In the genomic region with DNA sequence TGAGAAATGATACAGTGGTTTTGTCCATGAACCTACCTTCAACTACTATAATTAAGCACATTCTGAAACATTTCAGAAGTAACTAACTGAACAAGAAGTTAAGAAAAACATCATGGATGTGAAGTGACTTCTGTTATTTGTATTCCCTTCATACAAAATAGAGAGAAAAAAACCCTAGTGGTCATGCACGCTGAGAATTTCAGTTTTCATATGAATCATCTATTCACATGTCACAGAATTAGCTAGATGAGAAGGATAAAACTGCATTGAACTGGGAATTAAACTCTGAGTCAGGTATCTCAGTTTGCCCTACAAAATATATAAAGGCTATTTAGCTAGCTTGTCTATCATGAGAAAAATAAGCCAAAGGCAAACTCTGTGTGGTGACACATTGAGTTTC, we compare ENCODE assay signal across 18 cellular contexts.
A peak's percentile ranks its signal among the peaks of the same experiment; 100 is the strongest.
DNase-seq lines count a peak whose midpoint lies in the region; ATAC-seq, FAIRE-seq and TF ChIP-seq lines count a peak whose summit lies in the region.
"Had no signal": no experiment of that assay in that cellular context is flagged by ENCODE, and none has a peak within 500 bp of the region (broad histone marks: within the 10 kb centered on the region; RNA-seq: fewer than 3 reads in every experiment).

No MANE protein-coding gene starts in this region.

- H3K4me1 ChIP-seq in GM12878 (ENCODE audit: control insufficient read depth, insufficient read depth, low read length) (no peaks in the 10 kb centered on the region), A673 (ENCODE audit: insufficient read depth, low read length, poor library complexity, severe bottlenecking) (no peaks in the 10 kb centered on the region), PC-9 (replicated peaks; ENCODE audit: insufficient read depth) (no peaks in the 10 kb centered on the region)
- H3K4me1 ChIP-seq: left ventricle myocardium inferior, suprapubic skin had no signal

- H3F3A ChIP-seq in PC-9 (ENCODE audit: insufficient read depth, low read depth): no peaks in the 10 kb centered on the region

- 0% methylated on average over 1 of the region's 1 CpG for WGBS in GM12878 (ENCODE audit: insufficient coverage, insufficient replicate concordance, low lambda C conversion rate, missing lambda C conversion rate)

- H3K9me2 ChIP-seq in PC-9 (ENCODE audit: insufficient read depth): no peaks in the 10 kb centered on the region

- H3K27me3 ChIP-seq in GM12878 (replicated peaks in 1 of 2; ENCODE audit: control insufficient read depth in 2 of 2, insufficient read depth in 2 of 2, low read length in 1 of 2) (no peaks in the 10 kb centered on the region), A673 (replicated peaks; ENCODE audit: insufficient read depth, low read depth, low read length, poor library complexity) (no peaks in the 10 kb centered on the region), PC-9 (ENCODE audit: insufficient read depth, low read depth) (no peaks in the 10 kb centered on the region)
- H3K27me3 ChIP-seq: hepatocyte, suprapubic skin had no signal

- RAD21 ChIA-PET in GM12878 (lab: Charles Lee; ENCODE audit: unreplicated experiment): no interaction called here

- no peak overlapping the region for H2AFZ ChIP-seq in GM12878 (ENCODE audit: control insufficient read depth, low read depth, low read length)
- H2AFZ ChIP-seq in PC-9: no peak overlapping the region
- H2AFZ ChIP-seq: hepatocyte had no signal

- ATAC-seq in GM19023 (IDR thresholded peaks at IDR 0.05; ENCODE audit: unreplicated experiment): peak; percentile 70
- peak; percentile 57 for ATAC-seq in GM21825 (IDR thresholded peaks at IDR 0.05; ENCODE audit: unreplicated experiment)
- ATAC-seq in HG03097 (IDR thresholded peaks at IDR 0.05; ENCODE audit: low FRiP score, unreplicated experiment): peak; percentile 54
- ATAC-seq in GM12878: peak; percentile 86
- ATAC-seq: activated naive CD8-positive, alpha-beta T cell treated with anti-CD3 and anti-CD28 coated beads, Interleukin-2, amount 50 U/mL, for 24 hours; natural killer cell treated with Interleukin-12 subunit alpha and Interleukin-12 subunit beta and Interleukin-15 and Interleukin-18, amount 100 ng/mL, for 72 hours; WTC11 had no signal

- peak in 1 of 2 experiments; percentile 27; a peak in 1 of 4 replicates for TF ChIP-seq EP300 in GM12878 (IDR thresholded peaks at IDR 0.05; ENCODE audit: borderline replicate concordance in 1 of 2, control insufficient read depth in 1 of 2, low read depth in 2 of 2, low read length in 2 of 2)

- H3K36me3 ChIP-seq in GM12878 (ENCODE audit: control insufficient read depth in 2 of 2, insufficient read depth in 2 of 2, low read length in 1 of 2) (no peaks in the 10 kb centered on the region), A673 (ENCODE audit: insufficient read depth, low read length, poor library complexity, severe bottlenecking) (no peaks in the 10 kb centered on the region), PC-9 (ENCODE audit: low read depth) (no peaks in the 10 kb centered on the region)
- H3K36me3 ChIP-seq: left ventricle myocardium inferior, suprapubic skin had no signal

- intact Hi-C loops in GM12878 (cut with micrococcal nuclease; ENCODE audit: unreplicated experiment) (no loop called here), A673 (cut with micrococcal nuclease; ENCODE audit: unreplicated experiment) (no loop called here), PC-9 (cut with micrococcal nuclease; ENCODE audit: unreplicated experiment) (no loop called here)

- no peak for TF ChIP-seq POLR2A in GM12878 (IDR thresholded peaks at IDR 0.05; ENCODE audit: low read depth, low read length)

- in situ Hi-C loops in GM12878 (cut with MboI): no loop called here

- no peak overlapping the region for H3K27ac ChIP-seq in GM12878 (ENCODE audit: control insufficient read depth, insufficient read depth)
- no peak overlapping the region for H3K27ac ChIP-seq in A673 (ENCODE audit: low read depth, low read length, poor library complexity, severe bottlenecking)
- no peak overlapping the region for H3K27ac ChIP-seq in PC-9
- H3K27ac ChIP-seq: hepatocyte, left ventricle myocardium inferior, suprapubic skin had no signal

- BruUV-seq in GM12878 (replicated peaks; lab: Mats Ljungman, UMichigan) (no TSS peak), A673 (replicated peaks; lab: Mats Ljungman, UMichigan) (no TSS peak), PC-9 (replicated peaks; lab: Mats Ljungman, UMichigan) (no TSS peak)

- FAIRE-seq in GM12878 (lab: Jason Lieb, UNC): peak; percentile 44
- FAIRE-seq: G401.6 had no signal

- CTCF ChIA-PET in GM12878 (lab: Yijun Ruan, JAX) (no interaction called here), A673 (lab: Charles Lee) (no interaction called here), PC-9 (lab: Charles Lee) (no interaction called here)

- TF ChIP-seq RAD21 in GM12878 (IDR thresholded peaks at IDR 0.05; ENCODE audit: insufficient read depth, low read depth, low read length): no peak

- DNase-seq in GM12878 (ENCODE audit: low read depth, low spot score): peak; percentile 26
- DNase-seq in GM03348 (ENCODE audit: low spot score): no peak
- no peak for DNase-seq in stimulated activated CD4-positive, alpha-beta T cell treated with anti-CD3 and anti-CD28 coated beads, Interleukin-12 subunit alpha, Interleukin-12 subunit beta, amount 100 ng/mL, for 4 hours
- DNase-seq in A673 (ENCODE audit: low spot score): no peak
- no peak for DNase-seq in PC-9
- DNase-seq: activated naive CD8-positive, alpha-beta T cell treated with anti-CD3 and anti-CD28 coated beads, Interleukin-2, amount 50 U/mL, for 24 hours; activated T-cell treated with anti-CD3 and anti-CD28 coated beads for 4 hours; CD4-positive, CD25-positive, alpha-beta regulatory T cell; left ventricle myocardium inferior; NCI-H2107 had no signal

- no peaks in the 10 kb centered on the region for H3K79me2 ChIP-seq in GM12878 (ENCODE audit: control insufficient read depth, insufficient read depth, low read length)
- H3K79me2 ChIP-seq in PC-9 (ENCODE audit: low read depth): no peaks in the 10 kb centered on the region
- H3K79me2 ChIP-seq: hepatocyte had no signal

- no peaks in the 10 kb centered on the region for H4K20me1 ChIP-seq in GM12878 (ENCODE audit: control insufficient read depth, insufficient read depth)
- H4K20me1 ChIP-seq in PC-9 (ENCODE audit: insufficient read depth): no peaks in the 10 kb centered on the region

- no peak overlapping the region for H3K4me2 ChIP-seq in GM12878 (ENCODE audit: control insufficient read depth, insufficient read depth)
- H3K4me2 ChIP-seq in PC-9: no peak overlapping the region
- H3K4me2 ChIP-seq: hepatocyte had no signal

- H3K4me3 ChIP-seq in GM12878: no peak overlapping the region
- H3K4me3 ChIP-seq in A673 (ENCODE audit: low read depth, low read length, poor library complexity, severe bottlenecking): no peak overlapping the region
- H3K4me3 ChIP-seq in PC-9: no peak overlapping the region
- H3K4me3 ChIP-seq: hepatocyte, left ventricle myocardium inferior, suprapubic skin had no signal

- H3K9ac ChIP-seq in GM12878 (ENCODE audit: control insufficient read depth, insufficient read depth, low read length): no peak overlapping the region

- H3K9me3 ChIP-seq in GM12878 (replicated peaks; ENCODE audit: control insufficient read depth, insufficient read depth, low read length): no peaks in the 10 kb centered on the region; the same call in 1 of the 3 replicates
- no peaks in the 10 kb centered on the region for H3K9me3 ChIP-seq in A673 (ENCODE audit: low read depth, low read length, poor library complexity, severe bottlenecking)
- no peaks in the 10 kb centered on the region for H3K9me3 ChIP-seq in PC-9 (ENCODE audit: insufficient read depth, low read depth)
- H3K9me3 ChIP-seq: suprapubic skin had no signal

- TF ChIP-seq CTCF in GM12878 (IDR thresholded peaks at IDR 0.05 in 2 of 3, conservative IDR thresholded peaks at IDR 0.05 in 1 of 3; ENCODE audit: control insufficient read depth in 2 of 3, extremely low read depth in 1 of 3, insufficient read depth in 1 of 3, low read depth in 3 of 3, low read length in 3 of 3): no peak
- TF ChIP-seq CTCF in A673 (conservative IDR thresholded peaks at IDR 0.05; ENCODE audit: low read depth, low read length): no peak
- TF ChIP-seq CTCF in PC-9 (conservative IDR thresholded peaks at IDR 0.05): no peak

- SMC1A ChIA-PET in GM12878 (lab: Charles Lee; ENCODE audit: uncharacterized antibody, unreplicated experiment): no interaction called here

- POLR2A ChIA-PET in GM12878 (lab: Charles Lee): no interaction called here
- POLR2A ChIA-PET in A673 (lab: Charles Lee; ENCODE audit: low non-redundant PET): no interaction called here
- POLR2A ChIA-PET in PC-9 (lab: Charles Lee; ENCODE audit: unreplicated experiment): interaction anchor here (0.6 kb wide), 1 partner anchor 597 kb away, joined by 12 read pairs; no protein-coding TSS in a partner anchor

TF ChIP-seq in GM12878, 131 proteins besides CTCF, POLR2A, EP300 and RAD21 (continues in another document):
- 0 out of 4 replicates have a peak, but pooled peaks of 1 of the 2 experiments have one; percentile 40 for TF ChIP-seq BHLHE40 (IDR thresholded peaks at IDR 0.05; ENCODE audit: borderline replicate concordance in 1 of 2, low read depth in 2 of 2, low read length in 1 of 2)
- TF ChIP-seq RCOR1 (conservative IDR thresholded peaks at IDR 0.05; ENCODE audit: low read depth, low read length): no peak
- TF ChIP-seq IKZF2 (IDR thresholded peaks at IDR 0.05): peak; percentile 20 to 22; a peak in 2 of 4 replicates
- TF ChIP-seq CREM (IDR thresholded peaks at IDR 0.05; ENCODE audit: low read depth): peak; percentile 78
- TF ChIP-seq CREB1 (IDR thresholded peaks at IDR 0.05; ENCODE audit: low read depth): peak; percentile 36; the same call in 1 of the 2 replicates
- TF ChIP-seq PML (IDR thresholded peaks at IDR 0.05; ENCODE audit: low read length): peak; percentile 61; the same call in 1 of the 2 replicates
- TF ChIP-seq JUND (IDR thresholded peaks at IDR 0.05; ENCODE audit: low read depth, low read length): 0 out of 2 replicates have a peak, but pooled peaks have one; percentile 29
- TF ChIP-seq MTA3 (IDR thresholded peaks at IDR 0.05; ENCODE audit: borderline replicate concordance, low read length): peak; percentile 82; the same call in 1 of the 2 replicates
- TF ChIP-seq CEBPB (IDR thresholded peaks at IDR 0.05; ENCODE audit: borderline replicate concordance in 1 of 2, low read depth in 2 of 2, low read length in 2 of 2): no peak
- TF ChIP-seq NFIC (IDR thresholded peaks at IDR 0.05; ENCODE audit: low read depth, low read length): peak; percentile 98
- TF ChIP-seq JUNB (IDR thresholded peaks at IDR 0.05): peak; percentile 96
- peak; percentile 62; the same call in 1 of the 2 replicates for TF ChIP-seq IRF4 (IDR thresholded peaks at IDR 0.05; ENCODE audit: low read depth, low read length)
